1 cellular context compared by ENCODE assay signal in the genomic region with DNA sequence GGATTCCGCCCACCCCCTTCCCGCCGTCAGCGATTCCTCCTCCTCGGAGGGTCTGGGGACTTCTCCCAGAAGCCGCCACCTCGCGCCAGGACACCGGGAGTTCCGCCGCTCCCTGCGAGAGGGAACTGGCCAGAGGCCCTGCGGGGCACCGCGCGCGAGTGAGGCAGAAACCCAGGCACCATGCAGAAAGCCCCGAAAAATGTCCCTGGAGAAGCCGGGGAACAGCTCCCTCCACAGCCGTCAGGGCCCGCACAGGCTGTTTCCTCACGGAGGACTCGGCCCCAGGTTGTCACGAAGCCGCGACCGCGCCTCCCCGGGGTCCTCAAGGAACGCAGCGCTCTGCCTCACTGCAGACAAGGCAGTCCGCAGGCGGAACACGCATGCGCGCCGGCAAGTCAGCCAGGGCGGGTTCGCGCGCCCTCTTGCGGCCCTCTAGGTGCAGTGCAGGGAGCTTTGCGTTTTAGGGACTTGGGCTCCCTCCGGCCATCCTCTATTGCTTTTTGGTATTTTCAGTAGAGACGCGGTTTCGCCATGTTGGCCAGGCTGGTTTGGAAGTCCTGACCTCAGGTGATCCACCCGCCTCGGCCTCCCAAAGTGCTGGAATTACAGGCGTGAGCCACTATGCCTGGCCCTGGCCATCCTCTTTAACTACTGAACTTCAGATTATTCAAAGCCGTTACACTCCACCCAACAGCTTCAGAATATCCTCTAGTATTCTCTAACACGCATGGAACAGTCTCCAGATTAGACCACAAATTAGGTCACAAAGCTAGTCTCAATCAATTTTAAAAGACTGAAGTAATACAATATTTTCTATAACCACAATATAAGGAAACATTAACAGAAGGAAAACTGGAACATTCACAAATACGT.
TF ChIP-seq lines count a peak whose summit lies in the region.

No MANE protein-coding gene starts in this region.

TF ChIP-seq in H1, 55 proteins besides CTCF, POLR2A, EP300 and RAD21:
- TF ChIP-seq SAP30 (IDR thresholded peaks at IDR 0.05; ENCODE audit: insufficient read depth, insufficient replicate concordance, low read length) (no peak), TEAD4 (IDR thresholded peaks at IDR 0.05; ENCODE audit: low read depth, low read length) (no peak), RXRA (IDR thresholded peaks at IDR 0.05; ENCODE audit: insufficient read depth, low read depth, low read length) (no peak), CBX8 (IDR thresholded peaks at IDR 0.05; ENCODE audit: borderline replicate concordance, low read depth, low read length) (no peak), MAFK (IDR thresholded peaks at IDR 0.05; ENCODE audit: low read depth, low read length) (no peak), TAF1 (IDR thresholded peaks at IDR 0.05; ENCODE audit: low read depth, low read length) (no peak), PHF8 (conservative IDR thresholded peaks at IDR 0.05; ENCODE audit: low read depth, low read length) (peak; percentile 55), JUND (IDR thresholded peaks at IDR 0.05; ENCODE audit: low read length) (no peak; the same call in 1 of the 2 replicates), CHD2 (IDR thresholded peaks at IDR 0.05; ENCODE audit: low read length) (no peak), BCL11A (IDR thresholded peaks at IDR 0.05; ENCODE audit: low read depth in 2 of 2, low read length in 2 of 2) (no peak), GABPA (IDR thresholded peaks at IDR 0.05; ENCODE audit: borderline replicate concordance, insufficient read depth, low read length) (no peak), ZNF274 (IDR thresholded peaks at IDR 0.05; ENCODE audit: borderline replicate concordance, extremely low read depth, low read length) (no peak), CHD1 (IDR thresholded peaks at IDR 0.05; ENCODE audit: low read depth, low read length) (no peak), HDAC6 (IDR thresholded peaks at IDR 0.05; ENCODE audit: low read depth, low read length) (no peak), SIX5 (IDR thresholded peaks at IDR 0.05; ENCODE audit: low read depth, low read length) (no peak), TCF12 (IDR thresholded peaks at IDR 0.05; ENCODE audit: low read depth, low read length) (no peak), TAF7 (optimal IDR thresholded peaks at IDR 0.05; ENCODE audit: borderline replicate concordance, low read depth, low read length) (no peak), SP4 (IDR thresholded peaks at IDR 0.05; ENCODE audit: low read length) (no peak), KDM5A (IDR thresholded peaks at IDR 0.05; ENCODE audit: low read length) (no peak), YY1 (IDR thresholded peaks at IDR 0.05; ENCODE audit: low read depth, low read length) (0 out of 2 replicates have a peak, but pooled peaks have one; percentile 48), SUZ12 (IDR thresholded peaks at IDR 0.05; ENCODE audit: low read length) (no peak), TBP (IDR thresholded peaks at IDR 0.05; ENCODE audit: low read depth, low read length) (peak; percentile 23; the same call in 1 of the 2 replicates), ASH2L (IDR thresholded peaks at IDR 0.05; ENCODE audit: low read length) (peak; percentile 89), EGR1 (IDR thresholded peaks at IDR 0.05; ENCODE audit: borderline replicate concordance, low read depth, low read length) (no peak), RNF2 (IDR thresholded peaks at IDR 0.05; ENCODE audit: borderline replicate concordance, low read depth, low read length, missing control alignments, poor library complexity, severe bottlenecking) (no peak), CREB1 (IDR thresholded peaks at IDR 0.05) (peak; percentile 59; the same call in 1 of the 2 replicates), SIRT6 (IDR thresholded peaks at IDR 0.05; ENCODE audit: low read length) (no peak), CTBP2 (IDR thresholded peaks at IDR 0.05; ENCODE audit: borderline replicate concordance, insufficient read depth, insufficient read length, low read length) (no peak), GTF2F1 (IDR thresholded peaks at IDR 0.05; ENCODE audit: borderline replicate concordance, low read depth, low read length) (no peak), POLR2AphosphoS5 (IDR thresholded peaks at IDR 0.05; ENCODE audit: low read depth, low read length) (no peak), SP1 (IDR thresholded peaks at IDR 0.05; ENCODE audit: low read depth, low read length) (no peak), EZH2 (IDR thresholded peaks at IDR 0.05; ENCODE audit: low read depth, low read length, severe bottlenecking) (no peak), BACH1 (IDR thresholded peaks at IDR 0.05; ENCODE audit: low read length) (no peak; the same call in 1 of the 2 replicates), KDM1A (IDR thresholded peaks at IDR 0.05; ENCODE audit: borderline replicate concordance, low read length) (no peak), SRF (IDR thresholded peaks at IDR 0.05; ENCODE audit: low read depth, low read length) (no peak), RFX5 (IDR thresholded peaks at IDR 0.05; ENCODE audit: borderline replicate concordance, low read depth, low read length) (no peak), NANOG (IDR thresholded peaks at IDR 0.05; ENCODE audit: insufficient read depth, low read depth, low read length, poor library complexity, severe bottlenecking) (no peak), FOSL1 (IDR thresholded peaks at IDR 0.05; ENCODE audit: insufficient read depth, low read depth, low read length) (no peak), CBX5 (IDR thresholded peaks at IDR 0.05; ENCODE audit: low read depth, low read length) (no peak), RBBP5 (IDR thresholded peaks at IDR 0.05; ENCODE audit: borderline replicate concordance, low read depth, low read length) (peak; percentile 91), HDAC2 (IDR thresholded peaks at IDR 0.05; ENCODE audit: borderline replicate concordance in 1 of 2, low read depth in 2 of 2, low read length in 2 of 2) (no peak), JUN (IDR thresholded peaks at IDR 0.05; ENCODE audit: low read depth, low read length) (no peak), SP2 (IDR thresholded peaks at IDR 0.05; ENCODE audit: low read length) (no peak), NRF1 (IDR thresholded peaks at IDR 0.05; ENCODE audit: low read depth, low read length) (peak; percentile 67), BRCA1 (IDR thresholded peaks at IDR 0.05; ENCODE audit: low read depth, low read length) (no peak), SIN3A (conservative IDR thresholded peaks at IDR 0.05 in 1 of 2, IDR thresholded peaks at IDR 0.05 in 1 of 2; ENCODE audit: low read depth in 1 of 2, low read length in 2 of 2) (0 out of 4 replicates have a peak, but pooled peaks of 1 of the 2 experiments have one; percentile 19), KDM4A (IDR thresholded peaks at IDR 0.05; ENCODE audit: low read depth, low read length, severe bottlenecking) (peak; percentile 98), CEBPB (IDR thresholded peaks at IDR 0.05; ENCODE audit: low read depth, low read length) (no peak), POU5F1 (IDR thresholded peaks at IDR 0.05; ENCODE audit: low read depth, low read length) (no peak)
- TF ChIP-seq, protein P1, sequence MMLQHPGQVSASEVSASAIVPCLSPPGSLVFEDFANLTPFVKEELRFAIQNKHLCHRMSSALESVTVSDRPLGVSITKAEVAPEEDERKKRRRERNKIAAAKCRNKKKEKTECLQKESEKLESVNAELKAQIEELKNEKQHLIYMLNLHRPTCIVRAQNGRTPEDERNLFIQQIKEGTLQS (IDR thresholded peaks at IDR 0.05; ENCODE audit: insufficient read depth, low read depth, low read length) = no peak
- TF ChIP-seq, protein P2, sequence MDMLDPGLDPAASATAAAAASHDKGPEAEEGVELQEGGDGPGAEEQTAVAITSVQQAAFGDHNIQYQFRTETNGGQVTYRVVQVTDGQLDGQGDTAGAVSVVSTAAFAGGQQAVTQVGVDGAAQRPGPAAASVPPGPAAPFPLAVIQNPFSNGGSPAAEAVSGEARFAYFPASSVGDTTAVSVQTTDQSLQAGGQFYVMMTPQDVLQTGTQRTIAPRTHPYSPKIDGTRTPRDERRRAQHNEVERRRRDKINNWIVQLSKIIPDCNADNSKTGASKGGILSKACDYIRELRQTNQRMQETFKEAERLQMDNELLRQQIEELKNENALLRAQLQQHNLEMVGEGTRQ (IDR thresholded peaks at IDR 0.05; ENCODE audit: low read length) = no peak
- TF ChIP-seq, protein P3, sequence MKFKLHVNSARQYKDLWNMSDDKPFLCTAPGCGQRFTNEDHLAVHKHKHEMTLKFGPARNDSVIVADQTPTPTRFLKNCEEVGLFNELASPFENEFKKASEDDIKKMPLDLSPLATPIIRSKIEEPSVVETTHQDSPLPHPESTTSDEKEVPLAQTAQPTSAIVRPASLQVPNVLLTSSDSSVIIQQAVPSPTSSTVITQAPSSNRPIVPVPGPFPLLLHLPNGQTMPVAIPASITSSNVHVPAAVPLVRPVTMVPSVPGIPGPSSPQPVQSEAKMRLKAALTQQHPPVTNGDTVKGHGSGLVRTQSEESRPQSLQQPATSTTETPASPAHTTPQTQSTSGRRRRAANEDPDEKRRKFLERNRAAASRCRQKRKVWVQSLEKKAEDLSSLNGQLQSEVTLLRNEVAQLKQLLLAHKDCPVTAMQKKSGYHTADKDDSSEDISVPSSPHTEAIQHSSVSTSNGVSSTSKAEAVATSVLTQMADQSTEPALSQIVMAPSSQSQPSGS (IDR thresholded peaks at IDR 0.05; ENCODE audit: low read length) = no peak
- TF ChIP-seq, protein P4, sequence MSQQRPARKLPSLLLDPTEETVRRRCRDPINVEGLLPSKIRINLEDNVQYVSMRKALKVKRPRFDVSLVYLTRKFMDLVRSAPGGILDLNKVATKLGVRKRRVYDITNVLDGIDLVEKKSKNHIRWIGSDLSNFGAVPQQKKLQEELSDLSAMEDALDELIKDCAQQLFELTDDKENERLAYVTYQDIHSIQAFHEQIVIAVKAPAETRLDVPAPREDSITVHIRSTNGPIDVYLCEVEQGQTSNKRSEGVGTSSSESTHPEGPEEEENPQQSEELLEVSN (IDR thresholded peaks at IDR 0.05) = peak; percentile 70
- TF ChIP-seq, protein P5, sequence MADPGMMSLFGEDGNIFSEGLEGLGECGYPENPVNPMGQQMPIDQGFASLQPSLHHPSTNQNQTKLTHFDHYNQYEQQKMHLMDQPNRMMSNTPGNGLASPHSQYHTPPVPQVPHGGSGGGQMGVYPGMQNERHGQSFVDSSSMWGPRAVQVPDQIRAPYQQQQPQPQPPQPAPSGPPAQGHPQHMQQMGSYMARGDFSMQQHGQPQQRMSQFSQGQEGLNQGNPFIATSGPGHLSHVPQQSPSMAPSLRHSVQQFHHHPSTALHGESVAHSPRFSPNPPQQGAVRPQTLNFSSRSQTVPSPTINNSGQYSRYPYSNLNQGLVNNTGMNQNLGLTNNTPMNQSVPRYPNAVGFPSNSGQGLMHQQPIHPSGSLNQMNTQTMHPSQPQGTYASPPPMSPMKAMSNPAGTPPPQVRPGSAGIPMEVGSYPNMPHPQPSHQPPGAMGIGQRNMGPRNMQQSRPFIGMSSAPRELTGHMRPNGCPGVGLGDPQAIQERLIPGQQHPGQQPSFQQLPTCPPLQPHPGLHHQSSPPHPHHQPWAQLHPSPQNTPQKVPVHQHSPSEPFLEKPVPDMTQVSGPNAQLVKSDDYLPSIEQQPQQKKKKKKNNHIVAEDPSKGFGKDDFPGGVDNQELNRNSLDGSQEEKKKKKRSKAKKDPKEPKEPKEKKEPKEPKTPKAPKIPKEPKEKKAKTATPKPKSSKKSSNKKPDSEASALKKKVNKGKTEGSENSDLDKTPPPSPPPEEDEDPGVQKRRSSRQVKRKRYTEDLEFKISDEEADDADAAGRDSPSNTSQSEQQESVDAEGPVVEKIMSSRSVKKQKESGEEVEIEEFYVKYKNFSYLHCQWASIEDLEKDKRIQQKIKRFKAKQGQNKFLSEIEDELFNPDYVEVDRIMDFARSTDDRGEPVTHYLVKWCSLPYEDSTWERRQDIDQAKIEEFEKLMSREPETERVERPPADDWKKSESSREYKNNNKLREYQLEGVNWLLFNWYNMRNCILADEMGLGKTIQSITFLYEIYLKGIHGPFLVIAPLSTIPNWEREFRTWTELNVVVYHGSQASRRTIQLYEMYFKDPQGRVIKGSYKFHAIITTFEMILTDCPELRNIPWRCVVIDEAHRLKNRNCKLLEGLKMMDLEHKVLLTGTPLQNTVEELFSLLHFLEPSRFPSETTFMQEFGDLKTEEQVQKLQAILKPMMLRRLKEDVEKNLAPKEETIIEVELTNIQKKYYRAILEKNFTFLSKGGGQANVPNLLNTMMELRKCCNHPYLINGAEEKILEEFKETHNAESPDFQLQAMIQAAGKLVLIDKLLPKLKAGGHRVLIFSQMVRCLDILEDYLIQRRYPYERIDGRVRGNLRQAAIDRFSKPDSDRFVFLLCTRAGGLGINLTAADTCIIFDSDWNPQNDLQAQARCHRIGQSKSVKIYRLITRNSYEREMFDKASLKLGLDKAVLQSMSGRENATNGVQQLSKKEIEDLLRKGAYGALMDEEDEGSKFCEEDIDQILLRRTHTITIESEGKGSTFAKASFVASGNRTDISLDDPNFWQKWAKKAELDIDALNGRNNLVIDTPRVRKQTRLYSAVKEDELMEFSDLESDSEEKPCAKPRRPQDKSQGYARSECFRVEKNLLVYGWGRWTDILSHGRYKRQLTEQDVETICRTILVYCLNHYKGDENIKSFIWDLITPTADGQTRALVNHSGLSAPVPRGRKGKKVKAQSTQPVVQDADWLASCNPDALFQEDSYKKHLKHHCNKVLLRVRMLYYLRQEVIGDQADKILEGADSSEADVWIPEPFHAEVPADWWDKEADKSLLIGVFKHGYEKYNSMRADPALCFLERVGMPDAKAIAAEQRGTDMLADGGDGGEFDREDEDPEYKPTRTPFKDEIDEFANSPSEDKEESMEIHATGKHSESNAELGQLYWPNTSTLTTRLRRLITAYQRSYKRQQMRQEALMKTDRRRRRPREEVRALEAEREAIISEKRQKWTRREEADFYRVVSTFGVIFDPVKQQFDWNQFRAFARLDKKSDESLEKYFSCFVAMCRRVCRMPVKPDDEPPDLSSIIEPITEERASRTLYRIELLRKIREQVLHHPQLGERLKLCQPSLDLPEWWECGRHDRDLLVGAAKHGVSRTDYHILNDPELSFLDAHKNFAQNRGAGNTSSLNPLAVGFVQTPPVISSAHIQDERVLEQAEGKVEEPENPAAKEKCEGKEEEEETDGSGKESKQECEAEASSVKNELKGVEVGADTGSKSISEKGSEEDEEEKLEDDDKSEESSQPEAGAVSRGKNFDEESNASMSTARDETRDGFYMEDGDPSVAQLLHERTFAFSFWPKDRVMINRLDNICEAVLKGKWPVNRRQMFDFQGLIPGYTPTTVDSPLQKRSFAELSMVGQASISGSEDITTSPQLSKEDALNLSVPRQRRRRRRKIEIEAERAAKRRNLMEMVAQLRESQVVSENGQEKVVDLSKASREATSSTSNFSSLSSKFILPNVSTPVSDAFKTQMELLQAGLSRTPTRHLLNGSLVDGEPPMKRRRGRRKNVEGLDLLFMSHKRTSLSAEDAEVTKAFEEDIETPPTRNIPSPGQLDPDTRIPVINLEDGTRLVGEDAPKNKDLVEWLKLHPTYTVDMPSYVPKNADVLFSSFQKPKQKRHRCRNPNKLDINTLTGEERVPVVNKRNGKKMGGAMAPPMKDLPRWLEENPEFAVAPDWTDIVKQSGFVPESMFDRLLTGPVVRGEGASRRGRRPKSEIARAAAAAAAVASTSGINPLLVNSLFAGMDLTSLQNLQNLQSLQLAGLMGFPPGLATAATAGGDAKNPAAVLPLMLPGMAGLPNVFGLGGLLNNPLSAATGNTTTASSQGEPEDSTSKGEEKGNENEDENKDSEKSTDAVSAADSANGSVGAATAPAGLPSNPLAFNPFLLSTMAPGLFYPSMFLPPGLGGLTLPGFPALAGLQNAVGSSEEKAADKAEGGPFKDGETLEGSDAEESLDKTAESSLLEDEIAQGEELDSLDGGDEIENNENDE (IDR thresholded peaks at IDR 0.05; ENCODE audit: insufficient replicate concordance, low read length) = no peak
- TF ChIP-seq, protein P6, sequence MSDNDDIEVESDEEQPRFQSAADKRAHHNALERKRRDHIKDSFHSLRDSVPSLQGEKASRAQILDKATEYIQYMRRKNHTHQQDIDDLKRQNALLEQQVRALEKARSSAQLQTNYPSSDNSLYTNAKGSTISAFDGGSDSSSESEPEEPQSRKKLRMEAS (IDR thresholded peaks at IDR 0.05) = peak; percentile 76
